ENCODE assay signal across 33 cellular contexts in the genomic region with DNA sequence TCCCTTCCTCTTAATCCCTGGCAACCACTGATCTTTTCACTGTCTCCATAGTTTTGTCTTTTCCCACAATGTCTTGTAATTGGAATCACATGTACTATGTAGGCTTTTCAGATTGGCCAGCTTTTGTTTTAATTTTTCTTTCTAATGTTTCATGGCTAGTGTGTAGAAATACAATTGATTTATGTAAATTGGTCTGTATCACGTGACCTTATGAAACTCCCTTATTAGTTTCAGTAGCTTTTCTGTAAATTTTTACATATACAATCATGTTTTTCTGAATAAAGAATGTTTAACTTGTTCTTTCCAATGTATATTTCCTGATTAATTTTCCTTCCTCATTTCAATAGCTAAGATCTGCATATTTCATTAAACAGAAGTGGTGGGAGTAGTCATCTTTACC.
"Had no signal": no experiment of that assay in that cellular context is flagged by ENCODE, and none has a peak within 500 bp of the region (broad histone marks: within the 10 kb centered on the region; RNA-seq: fewer than 3 reads in every experiment).

No MANE protein-coding gene starts in this region.

- ATAC-seq: activated CD8-positive, alpha-beta T cell treated with anti-CD3 and anti-CD28 coated beads for 36 hours; activated naive CD4-positive, alpha-beta T cell treated with anti-CD3 and anti-CD28 coated beads, Interleukin-2, amount 50 U/mL, for 72 hours; activated T-cell treated with anti-CD3 and anti-CD28 coated beads, Interleukin-2, amount 50 U/mL, for 4 hours; activated T-cell treated with anti-CD3 and anti-CD28 coated beads, Interleukin-2, amount 50 U/mL, for 72 hours; activated T-helper 17 cell treated with anti-CD3 and anti-CD28 coated beads, Interleukin-2, amount 50 U/mL, for 72 hours; body of pancreas had no signal

- H3K27ac ChIP-seq: adrenal gland, body of pancreas, brain microvascular endothelial cell, breast epithelium, VCaP had no signal

- H3K27me3 ChIP-seq: adrenal gland, body of pancreas, brain microvascular endothelial cell, breast epithelium had no signal

- H3K9me3 ChIP-seq: adrenal gland, body of pancreas had no signal

- H3K4me3 ChIP-seq: adrenal gland, body of pancreas, breast epithelium had no signal

- DNase-seq: activated B cell treated with CpG ODN at 0.5 μM for 24 hours; activated CD4-positive, alpha-beta memory T cell treated with anti-CD3 and anti-CD28 coated beads for 36 hours; activated CD4-positive, alpha-beta T cell treated with anti-CD3 and anti-CD28 coated beads for 4 hours; activated CD4-positive, alpha-beta T cell treated with anti-CD3 and anti-CD28 coated beads, Interleukin-2, amount 10 ng/mL, durations not matched to agents 24 days and 14 days; activated CD4-positive, alpha-beta T cell treated with anti-CD3 and anti-CD28 coated beads, Interleukin-2, amount 50 U/mL, for 1 hour; activated CD4-positive, alpha-beta T cell treated with anti-CD3 and anti-CD28 coated beads, Interleukin-2, amount 50 U/mL, for 4 hours; activated CD4-positive, CD25-positive, alpha-beta regulatory T cell treated with anti-CD3 and anti-CD28 coated beads, Interleukin-2, amount 50 U/mL, for 72 hours; activated CD8-positive, alpha-beta memory T cell treated with anti-CD3 and anti-CD28 coated beads, Interleukin-2, amount 50 U/mL, for 4 hours; activated CD8-positive, alpha-beta T cell treated with anti-CD3 and anti-CD28 coated beads for 36 hours; activated effector memory CD4-positive, alpha-beta T cell treated with anti-CD3 and anti-CD28 coated beads, Interleukin-2, amount 50 U/mL, for 16 hours; activated gamma-delta T cell treated with Interleukin-2 at 50 U/mL for 16 hours; activated naive CD4-positive, alpha-beta T cell; activated naive CD4-positive, alpha-beta T cell treated with anti-CD3 and anti-CD28 coated beads for 36 hours; activated naive CD4-positive, alpha-beta T cell treated with anti-CD3 and anti-CD28 coated beads, Interleukin-2, amount 50 U/mL, for 16 hours; activated naive CD8-positive, alpha-beta T cell treated with anti-CD3 and anti-CD28 coated beads for 36 hours; activated T-cell treated with anti-CD3 and anti-CD28 coated beads for 4 hours; activated T-cell treated with anti-CD3 and anti-CD28 coated beads, Interleukin-2, amount 50 U/mL, for 1 hour; activated T-cell treated with anti-CD3 and anti-CD28 coated beads, Interleukin-2, amount 50 U/mL, for 4 hours; activated T-cell treated with anti-CD3 and anti-CD28 coated beads, Interleukin-2, amount 50 U/mL, for 72 hours; adrenal gland; amniotic stem cell; aorta; body of pancreas; brain microvascular endothelial cell; central memory CD4-positive, alpha-beta T cell; T-helper 2 cell; T-helper 9 cell had no signal

- FAIRE-seq: astrocyte, TTC549 had no signal

- H3K4me1 ChIP-seq: adrenal gland, body of pancreas, breast epithelium had no signal

- H3K36me3 ChIP-seq: adrenal gland, brain microvascular endothelial cell, breast epithelium had no signal
